In genomic region chr14:79708991-79709390, GRCh38 we compare ENCODE assay signal across 1 cellular context.
TF ChIP-seq lines count a peak whose summit lies in the region.

No MANE protein-coding gene starts in this region.

TF ChIP-seq in HEK293, 187 proteins besides CTCF, POLR2A, EP300 and RAD21 (continued from another document):
- TF ChIP-seq, protein P1, sequence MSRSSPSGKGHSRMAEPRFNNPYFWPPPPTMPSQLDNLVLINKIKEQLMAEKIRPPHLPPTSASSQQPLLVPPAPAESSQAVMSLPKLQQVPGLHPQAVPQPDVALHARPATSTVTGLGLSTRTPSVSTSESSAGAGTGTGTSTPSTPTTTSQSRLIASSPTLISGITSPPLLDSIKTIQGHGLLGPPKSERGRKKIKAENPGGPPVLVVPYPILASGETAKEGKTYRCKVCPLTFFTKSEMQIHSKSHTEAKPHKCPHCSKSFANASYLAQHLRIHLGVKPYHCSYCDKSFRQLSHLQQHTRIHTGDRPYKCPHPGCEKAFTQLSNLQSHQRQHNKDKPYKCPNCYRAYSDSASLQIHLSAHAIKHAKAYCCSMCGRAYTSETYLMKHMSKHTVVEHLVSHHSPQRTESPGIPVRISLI (tag by site-specific recombination; IDR thresholded peaks at IDR 0.05): no peak
- TF ChIP-seq ZNF292 (tag by site-specific recombination; IDR thresholded peaks at IDR 0.05; ENCODE audit: borderline replicate concordance, low read depth) (no peak), KLF16 (tag by site-specific recombination; IDR thresholded peaks at IDR 0.05) (no peak), ZBTB10 (tag by site-specific recombination; IDR thresholded peaks at IDR 0.05) (no peak), ZNF548 (tag by site-specific recombination; IDR thresholded peaks at IDR 0.05) (no peak), ZBTB20 (tag by site-specific recombination; IDR thresholded peaks at IDR 0.05) (0 out of 2 replicates have a peak, but pooled peaks have one; percentile 39), SP7 (tag by site-specific recombination; IDR thresholded peaks at IDR 0.05) (0 out of 2 replicates have a peak, but pooled peaks have one; percentile 44), ZNF391 (tag by site-specific recombination; IDR thresholded peaks at IDR 0.05; ENCODE audit: borderline replicate concordance, low read depth) (no peak), EGR2 (tag by site-specific recombination; IDR thresholded peaks at IDR 0.05; ENCODE audit: low read depth) (no peak)
- TF ChIP-seq, protein P2, sequence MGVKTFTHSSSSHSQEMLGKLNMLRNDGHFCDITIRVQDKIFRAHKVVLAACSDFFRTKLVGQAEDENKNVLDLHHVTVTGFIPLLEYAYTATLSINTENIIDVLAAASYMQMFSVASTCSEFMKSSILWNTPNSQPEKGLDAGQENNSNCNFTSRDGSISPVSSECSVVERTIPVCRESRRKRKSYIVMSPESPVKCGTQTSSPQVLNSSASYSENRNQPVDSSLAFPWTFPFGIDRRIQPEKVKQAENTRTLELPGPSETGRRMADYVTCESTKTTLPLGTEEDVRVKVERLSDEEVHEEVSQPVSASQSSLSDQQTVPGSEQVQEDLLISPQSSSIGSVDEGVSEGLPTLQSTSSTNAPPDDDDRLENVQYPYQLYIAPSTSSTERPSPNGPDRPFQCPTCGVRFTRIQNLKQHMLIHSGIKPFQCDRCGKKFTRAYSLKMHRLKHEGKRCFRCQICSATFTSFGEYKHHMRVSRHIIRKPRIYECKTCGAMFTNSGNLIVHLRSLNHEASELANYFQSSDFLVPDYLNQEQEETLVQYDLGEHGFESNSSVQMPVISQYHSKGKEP (tag by site-specific recombination; IDR thresholded peaks at IDR 0.05): peak; percentile 6; the same call in 1 of the 2 replicates
TF ChIP-seq in HEK293: peak in this region for 8.
